ENCODE assay signal across 16 cellular contexts in genomic region chr10:70409772-70410171, GRCh38. TPM values are rescaled to one million over a fixed set of nuclear protein-coding genes. Genes with fewer than 3 reads are reported as not detected.
DNase-seq lines count a peak whose midpoint lies in the region; ATAC-seq and TF ChIP-seq lines count a peak whose summit lies in the region.
"Had no signal": no experiment of that assay in that cellular context is flagged by ENCODE, and none has a peak within 500 bp of the region (broad histone marks: within the 10 kb centered on the region; RNA-seq: fewer than 3 reads in every experiment).

No MANE protein-coding gene starts in this region.

- H3K27me3 Mint-ChIP-seq in natural killer cell (ENCODE audit: low read depth in 2 of 2) (no peaks in the 10 kb centered on the region), neural crest cell (ENCODE audit: low read depth) (no peaks in the 10 kb centered on the region)
- no peaks in the 10 kb centered on the region for H3K27me3 Mint-ChIP-seq in natural killer cell treated with Interleukin-12 subunit alpha and Interleukin-12 subunit beta and Interleukin-15 and Interleukin-18, amount 100 ng/mL, for 72 hours
- H3K27me3 Mint-ChIP-seq in central memory CD8-positive, alpha-beta T cell, result no peaks in the 10 kb centered on the region

- H3K4me1 ChIP-seq in transverse colon, result peaks cover 6 to 61% (median 40%) of the 10 kb centered on the region in 4 donors
- H3K4me1 ChIP-seq in mucosa of descending colon (ENCODE audit: low read depth), result peaks cover 28% of the 10 kb centered on the region

- no peak for ATAC-seq in natural killer cell
- no peak for ATAC-seq in natural killer cell treated with Interleukin-12 subunit alpha and Interleukin-12 subunit beta and Interleukin-15 and Interleukin-18, amount 100 ng/mL, for 72 hours
- ATAC-seq in central memory CD8-positive, alpha-beta T cell (replicated peaks; ENCODE audit: extremely low read depth, poor library complexity, severe bottlenecking), result no peak
- ATAC-seq in mucosa of descending colon, result no peak
- no peak for ATAC-seq in GM18519 (IDR thresholded peaks at IDR 0.05; ENCODE audit: low FRiP score, unreplicated experiment)
- ATAC-seq: A549; CD8-positive, alpha-beta T cell had no signal

- TF ChIP-seq POLR2A in transverse colon (IDR thresholded peaks at IDR 0.05), result no peak

- WGBS in transverse colon (ENCODE audit: low coverage in 1 of 2), 2 donors, result 95 to 100% methylated on average over 3 of the region's 3 CpGs

- H3K27ac ChIP-seq in transverse colon, result peak overlapping the region; percentile 2 to 73 (median 22)
- H3K27ac ChIP-seq: A549 had no signal

- TF ChIP-seq EP300 in transverse colon (IDR thresholded peaks at IDR 0.05; ENCODE audit: low read depth), result no peak

- H3K4me1 Mint-ChIP-seq in natural killer cell (peaks cover 67 to 71% of the 10 kb centered on the region in 2 donors), neural crest cell (peaks cover 59% of the 10 kb centered on the region)
- peaks cover 49 to 66% of the 10 kb centered on the region in 2 donors for H3K4me1 Mint-ChIP-seq in natural killer cell treated with Interleukin-12 subunit alpha and Interleukin-12 subunit beta and Interleukin-15 and Interleukin-18, amount 100 ng/mL, for 72 hours (ENCODE audit: low read depth in 2 of 2)
- peaks cover 72% of the 10 kb centered on the region for H3K4me1 Mint-ChIP-seq in central memory CD8-positive, alpha-beta T cell

- no peak overlapping the region for H3K4me3 Mint-ChIP-seq in natural killer cell
- H3K4me3 Mint-ChIP-seq in natural killer cell treated with Interleukin-12 subunit alpha and Interleukin-12 subunit beta and Interleukin-15 and Interleukin-18, amount 100 ng/mL, for 72 hours, result no peak overlapping the region
- H3K4me3 Mint-ChIP-seq in central memory CD8-positive, alpha-beta T cell, result peak overlapping the region; percentile 3
- peak overlapping the region; percentile 17 for H3K4me3 Mint-ChIP-seq in neural crest cell
- H3K4me3 Mint-ChIP-seq: CD8-positive, alpha-beta T cell had no signal

- peak overlapping the region; percentile 14 to 40 for H3K27ac Mint-ChIP-seq in natural killer cell
- H3K27ac Mint-ChIP-seq in natural killer cell treated with Interleukin-12 subunit alpha and Interleukin-12 subunit beta and Interleukin-15 and Interleukin-18, amount 100 ng/mL, for 72 hours, result no peak overlapping the region
- H3K27ac Mint-ChIP-seq in central memory CD8-positive, alpha-beta T cell (ENCODE audit: low read depth), result peak overlapping the region; percentile 4
- H3K27ac Mint-ChIP-seq in neural crest cell (ENCODE audit: unreplicated experiment), result no peak overlapping the region

- no peak for TF ChIP-seq CTCF in natural killer cell (IDR thresholded peaks at IDR 0.05)
- TF ChIP-seq CTCF in neural crest cell (conservative IDR thresholded peaks at IDR 0.05), result no peak
- TF ChIP-seq CTCF in transverse colon (IDR thresholded peaks at IDR 0.05), result no peak
- TF ChIP-seq CTCF in mucosa of descending colon (IDR thresholded peaks at IDR 0.05), result no peak

- no peaks in the 10 kb centered on the region for H3K36me3 Mint-ChIP-seq in natural killer cell
- peaks cover 6% of the 10 kb centered on the region for H3K36me3 Mint-ChIP-seq in natural killer cell treated with Interleukin-12 subunit alpha and Interleukin-12 subunit beta and Interleukin-15 and Interleukin-18, amount 100 ng/mL, for 72 hours
- H3K36me3 Mint-ChIP-seq in central memory CD8-positive, alpha-beta T cell (ENCODE audit: insufficient read depth), result peaks cover 9% of the 10 kb centered on the region
- H3K36me3 Mint-ChIP-seq in neural crest cell (ENCODE audit: low read depth), result peaks cover 36% of the 10 kb centered on the region

- H3K9me3 Mint-ChIP-seq in natural killer cell (no peaks in the 10 kb centered on the region), neural crest cell (no peaks in the 10 kb centered on the region)
- no peaks in the 10 kb centered on the region for H3K9me3 Mint-ChIP-seq in natural killer cell treated with Interleukin-12 subunit alpha and Interleukin-12 subunit beta and Interleukin-15 and Interleukin-18, amount 100 ng/mL, for 72 hours
- H3K9me3 Mint-ChIP-seq in central memory CD8-positive, alpha-beta T cell, result no peaks in the 10 kb centered on the region
- H3K9me3 Mint-ChIP-seq: CD8-positive, alpha-beta T cell had no signal

- H3K4me3 ChIP-seq in transverse colon, result no peak overlapping the region
- no peak overlapping the region for H3K4me3 ChIP-seq in mucosa of descending colon
- H3K4me3 ChIP-seq: A549, HAP-1 had no signal

- H3K36me3 ChIP-seq in transverse colon (no peaks in the 10 kb centered on the region), mucosa of descending colon (ENCODE audit: low read depth) (peaks cover 3% of the 10 kb centered on the region)

- in situ Hi-C loops in transverse colon (cut with MboI; ENCODE audit: low pct_ligation_motif_present in 1 of 4, low pct_unique_long_range_greater_than_20kb in 1 of 4, low sequenced_read_pairs in 3 of 4), result no loop called here

- H3K9me3 ChIP-seq in transverse colon (no peaks in the 10 kb centered on the region), mucosa of descending colon (no peaks in the 10 kb centered on the region)
- H3K9me3 ChIP-seq: A549, HAP-1 had no signal

- intact Hi-C loops in natural killer cell (cut with micrococcal nuclease), result no loop called here
- intact Hi-C loops in transverse colon (cut with DNase I; ENCODE audit: low total_unique reads), result no loop called here
- intact Hi-C loops in mucosa of descending colon (cut with DNase I, micrococcal nuclease), result no loop called here

- DNase-seq in natural killer cell (no peak), neural crest cell (ENCODE audit: low read depth, low spot score) (no peak), transverse colon (no peak), cortex of kidney (lab: John Stamatoyannopoulos, UW) (no peak), mucosa of descending colon (no peak)
- no peak for DNase-seq in natural killer cell treated with Interleukin-12 subunit alpha and Interleukin-12 subunit beta and Interleukin-15 and Interleukin-18, amount 100 ng/mL, for 72 hours (ENCODE audit: low spot score)
- DNase-seq in central memory CD8-positive, alpha-beta T cell (ENCODE audit: low spot score in 2 of 2), result no peak
- DNase-seq: CD8-positive, alpha-beta T cell; NCI-H1417; NCI-H1930; NCI-H2171 treated with DMSO at 0.1 percent for 48 hours; NCI-H510A; NCI-H82 had no signal

- no peaks in the 10 kb centered on the region for H3K27me3 ChIP-seq in transverse colon

RNA-seq across cellular contexts. Expression of gene EIF4EBP2, which starts 5.8 kb away (rescaled TPM):
- 10 to 100 TPM; 60.6 to 71.6 (median 71.1) TPM for total RNA-seq in natural killer cell
- 10 to 100 TPM; 49.8 to 54.6 TPM for total RNA-seq in natural killer cell treated with Interleukin-12 subunit alpha and Interleukin-12 subunit beta and Interleukin-15 and Interleukin-18, amount 100 ng/mL, for 72 hours
- total RNA-seq in neural crest cell, result 155 and 163 TPM in 2 replicates
- 100 to 1,000 TPM in 3 of 4 donors, 10 to 100 TPM in 1; 43.6 to 117 (median 110) TPM for total RNA-seq in transverse colon
- 100 to 1,000 TPM in 2 of 3 donors, 10 to 100 TPM in 1; 88.1 to 131 (median 105) TPM for total RNA-seq in mucosa of descending colon

RNA-seq across cellular contexts. Expression of gene LRRC20, which starts 27.3 kb away (rescaled TPM):
- total RNA-seq in natural killer cell (1 to 10 TPM; 1.2 to 1.5 (median 1.3) TPM), neural crest cell (24.9 and 25.8 TPM in 2 replicates), transverse colon (10 to 100 TPM in 1 of 4 donors, 1 to 10 TPM in 3; 2.8 to 10.5 (median 5.9) TPM), mucosa of descending colon (10 to 100 TPM in 1 of 3 donors, 1 to 10 TPM in 2; 2.9 to 14.5 (median 5.4) TPM)
- total RNA-seq in natural killer cell treated with Interleukin-12 subunit alpha and Interleukin-12 subunit beta and Interleukin-15 and Interleukin-18, amount 100 ng/mL, for 72 hours, result 10 to 100 TPM in 1 of 2 donors, 1 to 10 TPM in 1; 6.5 to 17.1 TPM

RNA-seq across cellular contexts. Expression of gene NODAL, which starts 31.7 kb away (rescaled TPM):
- total RNA-seq in natural killer cell (not detected), neural crest cell (not detected in 2 replicates), transverse colon (not detected), mucosa of descending colon (not detected)
- not detected for total RNA-seq in natural killer cell treated with Interleukin-12 subunit alpha and Interleukin-12 subunit beta and Interleukin-15 and Interleukin-18, amount 100 ng/mL, for 72 hours
- total RNA-seq: CD8-positive, alpha-beta T cell had no signal

Comparison
In these comparisons a context has a peak if more than half of its experiments do, and no peak if none do; other contexts are left out.
1. H3K27ac Mint-ChIP-seq: peak in natural killer cell (2 of 2) and central memory CD8-positive, alpha-beta T cell (single experiment); none in natural killer cell treated with Interleukin-12 subunit alpha and Interleukin-12 subunit beta and Interleukin-15 and Interleukin-18, amount 100 ng/mL, for 72 hours (0 of 2) and neural crest cell (single experiment).
2. H3K4me3 Mint-ChIP-seq: peak in central memory CD8-positive, alpha-beta T cell (single experiment) and neural crest cell (single experiment); none in natural killer cell (single experiment) and natural killer cell treated with Interleukin-12 subunit alpha and Interleukin-12 subunit beta and Interleukin-15 and Interleukin-18, amount 100 ng/mL, for 72 hours (single experiment).